ENCODE assay signal across 25 cellular contexts in the genomic region with DNA sequence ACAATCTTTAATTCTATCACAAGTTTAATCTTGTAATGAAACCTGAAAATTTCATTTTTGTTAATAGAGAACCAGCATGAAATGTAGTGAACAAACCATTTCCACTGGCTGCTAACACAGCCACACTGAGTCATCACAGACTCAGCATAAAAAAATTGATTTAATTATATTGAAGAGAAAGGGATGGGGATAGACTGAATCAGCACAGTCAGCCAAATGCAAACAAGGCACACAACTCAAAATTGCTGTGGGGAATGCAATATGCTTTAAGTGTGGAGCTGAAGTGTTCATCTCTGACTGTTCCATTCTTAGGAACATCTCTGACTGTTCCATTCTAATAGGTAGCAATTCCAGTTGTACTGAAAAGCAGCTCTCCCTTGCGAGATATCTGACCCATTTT.
DNase-seq lines count a peak whose midpoint lies in the region; ATAC-seq, FAIRE-seq and TF ChIP-seq lines count a peak whose summit lies in the region.
"Had no signal": no experiment of that assay in that cellular context is flagged by ENCODE, and none has a peak within 500 bp of the region (broad histone marks: within the 10 kb centered on the region; RNA-seq: fewer than 3 reads in every experiment).

No MANE protein-coding gene starts in this region.

- no peak overlapping the region for H3K27ac ChIP-seq in HepG2 (ENCODE audit: extremely low read length, insufficient read depth, low read length)
- H3K27ac ChIP-seq: heart left ventricle, ovary, right lobe of liver, testis had no signal

- no peaks in the 10 kb centered on the region for H3K79me2 ChIP-seq in HepG2 (ENCODE audit: insufficient read depth, low read length)

- TF ChIP-seq RAD21 in HepG2 (CRISPR knock-in tag; IDR thresholded peaks at IDR 0.05): no peak

- DNase-seq in BE2C: peak; percentile 16
- DNase-seq in MG63: peak; percentile 12
- DNase-seq in astrocyte of the spinal cord (ENCODE audit: low read depth, low spot score): peak; percentile 74
- peak; percentile 58 for DNase-seq in kidney tubule cell (ENCODE audit: low spot score)
- DNase-seq in COLO829 (ENCODE audit: low spot score): no peak
- DNase-seq in SHP77 treated with DMSO at 0.1 percent for 48 hours (lab: John Stamatoyannopoulos, UW): no peak
- DNase-seq in HepG2 (ENCODE audit: low spot score): no peak
- no peak for DNase-seq in COR-L47 (lab: John Stamatoyannopoulos, UW)
- DNase-seq: activated CD4-positive, alpha-beta memory T cell treated with anti-CD3 and anti-CD28 coated beads, Interleukin-2, amount 10 ng/mL, durations not matched to agents 7 days and 5 days; activated CD4-positive, CD25-positive, alpha-beta regulatory T cell; amniotic stem cell; CD8-positive, alpha-beta memory T cell; DND-41; erythroblast; heart left ventricle; midbrain; NCI-H187 treated with DMSO at 0.1 percent for 48 hours; NCI-H2227 treated with DMSO at 0.1 percent for 48 hours; OCI-M1; ovary; right lobe of liver; testis had no signal

- no peak overlapping the region for H3K4me3 ChIP-seq in BE2C (ENCODE audit: low read depth, low read length)
- no peak overlapping the region for H3K4me3 ChIP-seq in MG63
- no peak overlapping the region for H3K4me3 ChIP-seq in astrocyte of the spinal cord (ENCODE audit: low read depth, low read length)
- H3K4me3 ChIP-seq in HepG2 (replicated peaks in 1 of 3; ENCODE audit: insufficient read depth in 1 of 3, low read depth in 2 of 3, low read length in 3 of 3): no peak overlapping the region
- H3K4me3 ChIP-seq: heart left ventricle, ovary, right lobe of liver, testis had no signal

- BruUV-seq in HepG2 (replicated peaks; lab: Mats Ljungman, UMichigan): no TSS peak

- no peak overlapping the region for H2AFZ ChIP-seq in HepG2 (ENCODE audit: low read length)

- H4K20me1 ChIP-seq in HepG2 (ENCODE audit: insufficient read depth, low read length): no peaks in the 10 kb centered on the region

- FAIRE-seq in HepG2 (lab: Jason Lieb, UNC): no peak

- in situ Hi-C loops in astrocyte of the spinal cord (cut with HindIII; ENCODE audit: low sequenced_read_pairs): no loop called here
- in situ Hi-C loops in HepG2 (cut with HindIII; ENCODE audit: extremely low pct_ligation_motif_present, low pct_unique_long_range_greater_than_20kb): no loop called here

- H3K4me2 ChIP-seq in HepG2 (ENCODE audit: low read depth, low read length): no peak overlapping the region

- CTCF ChIA-PET in HepG2 (lab: Yijun Ruan, JAX; ENCODE audit: low intra/inter-chr PET ratio, low total read pairs): no interaction called here

- TF ChIP-seq EP300 in HepG2 (IDR thresholded peaks at IDR 0.05; ENCODE audit: low read depth in 2 of 2, low read length in 2 of 2): no peak
- no peak for TF ChIP-seq EP300 in HepG2 (CRISPR knock-in tag; IDR thresholded peaks at IDR 0.05; ENCODE audit: borderline replicate concordance)

- POLR2A ChIA-PET in HepG2 (lab: Yijun Ruan, JAX): no interaction called here

- no peak overlapping the region for H3K9ac ChIP-seq in HepG2 (ENCODE audit: insufficient read depth, low read depth, low read length)

- no peaks in the 10 kb centered on the region for H3K27me3 ChIP-seq in BE2C
- no peaks in the 10 kb centered on the region for H3K27me3 ChIP-seq in MG63
- no peaks in the 10 kb centered on the region for H3K27me3 ChIP-seq in HepG2 (ENCODE audit: control insufficient read depth in 1 of 2, insufficient read depth in 2 of 2, low read length in 2 of 2)
- H3K27me3 ChIP-seq: heart left ventricle, ovary, right lobe of liver, testis had no signal

- TF ChIP-seq CTCF in BE2C (IDR thresholded peaks at IDR 0.05; ENCODE audit: low read depth, low read length) (no peak), astrocyte of the spinal cord (IDR thresholded peaks at IDR 0.05; ENCODE audit: low read depth, low read length) (no peak), HepG2 (CRISPR knock-in tag; IDR thresholded peaks at IDR 0.05) (no peak)

- H3K4me1 ChIP-seq in BE2C (peaks cover 6% of the 10 kb centered on the region), HepG2 (ENCODE audit: insufficient read depth, low read length) (no peaks in the 10 kb centered on the region)
- H3K4me1 ChIP-seq: heart left ventricle, right lobe of liver, testis had no signal

- intact Hi-C loops in HepG2 (cut with micrococcal nuclease; ENCODE audit: unreplicated experiment): no loop called here

- no peak for TF ChIP-seq POLR2A in HepG2 (IDR thresholded peaks at IDR 0.05; ENCODE audit: insufficient read depth in 1 of 2, low read depth in 2 of 2, low read length in 2 of 2)

- ATAC-seq in HepG2: no peak
- ATAC-seq: heart left ventricle; left lobe of liver; natural killer cell treated with Interleukin-12 subunit alpha and Interleukin-12 subunit beta and Interleukin-15 and Interleukin-18, amount 100 ng/mL, for 72 hours; right lobe of liver; stimulated activated effector memory CD8-positive, alpha-beta T cell treated with anti-CD3 and anti-CD28 coated beads, Interleukin-12 subunit alpha, Interleukin-12 subunit beta, amount 100 ng/mL, for 72 hours had no signal

- H3K9me3 ChIP-seq in BE2C (no peaks in the 10 kb centered on the region), MG63 (peaks cover 5% of the 10 kb centered on the region), HepG2 (ENCODE audit: low read length) (peaks cover 77% of the 10 kb centered on the region)
- H3K9me3 ChIP-seq: right lobe of liver, testis had no signal

- H3K36me3 ChIP-seq in BE2C: no peaks in the 10 kb centered on the region
- no peaks in the 10 kb centered on the region for H3K36me3 ChIP-seq in MG63
- H3K36me3 ChIP-seq in HepG2 (replicated peaks in 1 of 2; ENCODE audit: control insufficient read depth in 1 of 2, insufficient read depth in 2 of 2, low read length in 2 of 2): no peaks in the 10 kb centered on the region
- H3K36me3 ChIP-seq: heart left ventricle, ovary, right lobe of liver had no signal

- WGBS in HepG2 (ENCODE audit: low lambda C conversion rate): 0% methylated on average over 1 of the region's 1 CpG

TF ChIP-seq in HepG2, 621 proteins besides CTCF, POLR2A, EP300 and RAD21 (continues in another document):
- TF ChIP-seq, protein P1, sequence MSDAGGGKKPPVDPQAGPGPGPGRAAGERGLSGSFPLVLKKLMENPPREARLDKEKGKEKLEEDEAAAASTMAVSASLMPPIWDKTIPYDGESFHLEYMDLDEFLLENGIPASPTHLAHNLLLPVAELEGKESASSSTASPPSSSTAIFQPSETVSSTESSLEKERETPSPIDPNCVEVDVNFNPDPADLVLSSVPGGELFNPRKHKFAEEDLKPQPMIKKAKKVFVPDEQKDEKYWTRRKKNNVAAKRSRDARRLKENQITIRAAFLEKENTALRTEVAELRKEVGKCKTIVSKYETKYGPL (CRISPR knock-in tag; IDR thresholded peaks at IDR 0.05): no peak
- TF ChIP-seq, protein P2, sequence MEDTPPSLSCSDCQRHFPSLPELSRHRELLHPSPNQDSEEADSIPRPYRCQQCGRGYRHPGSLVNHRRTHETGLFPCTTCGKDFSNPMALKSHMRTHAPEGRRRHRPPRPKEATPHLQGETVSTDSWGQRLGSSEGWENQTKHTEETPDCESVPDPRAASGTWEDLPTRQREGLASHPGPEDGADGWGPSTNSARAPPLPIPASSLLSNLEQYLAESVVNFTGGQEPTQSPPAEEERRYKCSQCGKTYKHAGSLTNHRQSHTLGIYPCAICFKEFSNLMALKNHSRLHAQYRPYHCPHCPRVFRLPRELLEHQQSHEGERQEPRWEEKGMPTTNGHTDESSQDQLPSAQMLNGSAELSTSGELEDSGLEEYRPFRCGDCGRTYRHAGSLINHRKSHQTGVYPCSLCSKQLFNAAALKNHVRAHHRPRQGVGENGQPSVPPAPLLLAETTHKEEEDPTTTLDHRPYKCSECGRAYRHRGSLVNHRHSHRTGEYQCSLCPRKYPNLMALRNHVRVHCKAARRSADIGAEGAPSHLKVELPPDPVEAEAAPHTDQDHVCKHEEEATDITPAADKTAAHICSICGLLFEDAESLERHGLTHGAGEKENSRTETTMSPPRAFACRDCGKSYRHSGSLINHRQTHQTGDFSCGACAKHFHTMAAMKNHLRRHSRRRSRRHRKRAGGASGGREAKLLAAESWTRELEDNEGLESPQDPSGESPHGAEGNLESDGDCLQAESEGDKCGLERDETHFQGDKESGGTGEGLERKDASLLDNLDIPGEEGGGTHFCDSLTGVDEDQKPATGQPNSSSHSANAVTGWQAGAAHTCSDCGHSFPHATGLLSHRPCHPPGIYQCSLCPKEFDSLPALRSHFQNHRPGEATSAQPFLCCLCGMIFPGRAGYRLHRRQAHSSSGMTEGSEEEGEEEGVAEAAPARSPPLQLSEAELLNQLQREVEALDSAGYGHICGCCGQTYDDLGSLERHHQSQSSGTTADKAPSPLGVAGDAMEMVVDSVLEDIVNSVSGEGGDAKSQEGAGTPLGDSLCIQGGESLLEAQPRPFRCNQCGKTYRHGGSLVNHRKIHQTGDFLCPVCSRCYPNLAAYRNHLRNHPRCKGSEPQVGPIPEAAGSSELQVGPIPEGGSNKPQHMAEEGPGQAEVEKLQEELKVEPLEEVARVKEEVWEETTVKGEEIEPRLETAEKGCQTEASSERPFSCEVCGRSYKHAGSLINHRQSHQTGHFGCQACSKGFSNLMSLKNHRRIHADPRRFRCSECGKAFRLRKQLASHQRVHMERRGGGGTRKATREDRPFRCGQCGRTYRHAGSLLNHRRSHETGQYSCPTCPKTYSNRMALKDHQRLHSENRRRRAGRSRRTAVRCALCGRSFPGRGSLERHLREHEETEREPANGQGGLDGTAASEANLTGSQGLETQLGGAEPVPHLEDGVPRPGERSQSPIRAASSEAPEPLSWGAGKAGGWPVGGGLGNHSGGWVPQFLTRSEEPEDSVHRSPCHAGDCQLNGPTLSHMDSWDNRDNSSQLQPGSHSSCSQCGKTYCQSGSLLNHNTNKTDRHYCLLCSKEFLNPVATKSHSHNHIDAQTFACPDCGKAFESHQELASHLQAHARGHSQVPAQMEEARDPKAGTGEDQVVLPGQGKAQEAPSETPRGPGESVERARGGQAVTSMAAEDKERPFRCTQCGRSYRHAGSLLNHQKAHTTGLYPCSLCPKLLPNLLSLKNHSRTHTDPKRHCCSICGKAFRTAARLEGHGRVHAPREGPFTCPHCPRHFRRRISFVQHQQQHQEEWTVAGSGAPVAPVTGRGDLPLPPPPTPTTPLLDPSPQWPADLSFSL (CRISPR knock-in tag; IDR thresholded peaks at IDR 0.05): no peak
- no peak for TF ChIP-seq NFE2L2 (IDR thresholded peaks at IDR 0.05; ENCODE audit: low read length)

Comparison
In these comparisons a context has a peak if more than half of its experiments do, and no peak if none do; other contexts are left out.
1. DNase-seq: peak in BE2C (single experiment), MG63 (single experiment), astrocyte of the spinal cord (single experiment) and kidney tubule cell (single experiment); none in COLO829 (single experiment), SHP77 treated with DMSO at 0.1 percent for 48 hours (single experiment), HepG2 (single experiment) and COR-L47 (single experiment).